8 cellular contexts compared by ENCODE assay signal in genomic region chr5:6712136-6712581, GRCh38. TPM values are rescaled to one million over a fixed set of nuclear protein-coding genes. Genes with fewer than 3 reads are reported as not detected.
DNase-seq lines count a peak whose midpoint lies in the region; ATAC-seq and TF ChIP-seq lines count a peak whose summit lies in the region.

No MANE protein-coding gene starts in this region.

- H3K27me3 ChIP-seq in right lobe of liver = no peaks in the 10 kb centered on the region

- H3K27me3 Mint-ChIP-seq in dendritic cell treated with granulocyte-macrophage colony-stimulating factor and Interleukin-4, amounts not matched to agents 40 ng/mL and 50 ng/mL, for 4 days = peaks cover 8% of the 10 kb centered on the region

- peaks cover 0 to 32% (median 11%) of the 10 kb centered on the region in 4 donors for H3K4me1 ChIP-seq in right lobe of liver

- peaks cover 41% of the 10 kb centered on the region for H3K4me1 Mint-ChIP-seq in dendritic cell treated with granulocyte-macrophage colony-stimulating factor and Interleukin-4, amounts not matched to agents 40 ng/mL and 50 ng/mL, for 4 days (ENCODE audit: low read depth)
- peaks cover 42% of the 10 kb centered on the region for H3K4me1 Mint-ChIP-seq in stimulated activated effector memory CD8-positive, alpha-beta T cell treated with anti-CD3 and anti-CD28 coated beads, Interleukin-12 subunit alpha, Interleukin-12 subunit beta, amount 100 ng/mL, for 72 hours

- H3K4me3 Mint-ChIP-seq in dendritic cell treated with granulocyte-macrophage colony-stimulating factor and Interleukin-4, amounts not matched to agents 40 ng/mL and 50 ng/mL, for 4 days = peak overlapping the region; percentile 84
- H3K4me3 Mint-ChIP-seq in stimulated activated effector memory CD8-positive, alpha-beta T cell treated with anti-CD3 and anti-CD28 coated beads, Interleukin-12 subunit alpha, Interleukin-12 subunit beta, amount 100 ng/mL, for 72 hours = peak overlapping the region; percentile 80

- peak overlapping the region; percentile 52 to 73 (median 57) for H3K4me3 ChIP-seq in right lobe of liver

- DNase-seq in GDM1 (lab: John Stamatoyannopoulos, UW) (peak; percentile 29), NCI-H2227 (lab: John Stamatoyannopoulos, UW; ENCODE audit: unreplicated experiment) (peak; percentile 73), right lobe of liver (peak; percentile 55 to 75 (median 61))
- DNase-seq in activated CD4-positive, alpha-beta T cell treated with anti-CD3 and anti-CD28 coated beads for 48 hours = peak; percentile 59
- peak; percentile 42 to 78 for DNase-seq in stimulated activated effector memory CD8-positive, alpha-beta T cell treated with anti-CD3 and anti-CD28 coated beads, Interleukin-12 subunit alpha, Interleukin-12 subunit beta, amount 100 ng/mL, for 72 hours (ENCODE audit: low spot score in 2 of 2)

- H3K9me3 Mint-ChIP-seq in dendritic cell treated with granulocyte-macrophage colony-stimulating factor and Interleukin-4, amounts not matched to agents 40 ng/mL and 50 ng/mL, for 4 days = peaks cover 3% of the 10 kb centered on the region
- H3K9me3 Mint-ChIP-seq in stimulated activated effector memory CD8-positive, alpha-beta T cell treated with anti-CD3 and anti-CD28 coated beads, Interleukin-12 subunit alpha, Interleukin-12 subunit beta, amount 100 ng/mL, for 72 hours = no peaks in the 10 kb centered on the region

- peak; percentile 18 for ATAC-seq in HG02642 (IDR thresholded peaks at IDR 0.05; ENCODE audit: poor library complexity, unreplicated experiment)
- peak; percentile 21 to 53 (median 36) for ATAC-seq in right lobe of liver
- peak; percentile 42 for ATAC-seq in stimulated activated effector memory CD8-positive, alpha-beta T cell treated with anti-CD3 and anti-CD28 coated beads, Interleukin-12 subunit alpha, Interleukin-12 subunit beta, amount 100 ng/mL, for 72 hours
- no peak for ATAC-seq in HG02623 (IDR thresholded peaks at IDR 0.05; ENCODE audit: unreplicated experiment)

- H3K27ac ChIP-seq in right lobe of liver = peak overlapping the region; percentile 79 to 98 (median 92)

- H3K36me3 ChIP-seq in right lobe of liver = no peaks in the 10 kb centered on the region

- peak overlapping the region; percentile 93 for H3K27ac Mint-ChIP-seq in dendritic cell treated with granulocyte-macrophage colony-stimulating factor and Interleukin-4, amounts not matched to agents 40 ng/mL and 50 ng/mL, for 4 days
- peak overlapping the region; percentile 94 for H3K27ac Mint-ChIP-seq in stimulated activated effector memory CD8-positive, alpha-beta T cell treated with anti-CD3 and anti-CD28 coated beads, Interleukin-12 subunit alpha, Interleukin-12 subunit beta, amount 100 ng/mL, for 72 hours

- H3K36me3 Mint-ChIP-seq in dendritic cell treated with granulocyte-macrophage colony-stimulating factor and Interleukin-4, amounts not matched to agents 40 ng/mL and 50 ng/mL, for 4 days (ENCODE audit: low read depth) = peaks cover 11% of the 10 kb centered on the region
- peaks cover 37% of the 10 kb centered on the region for H3K36me3 Mint-ChIP-seq in stimulated activated effector memory CD8-positive, alpha-beta T cell treated with anti-CD3 and anti-CD28 coated beads, Interleukin-12 subunit alpha, Interleukin-12 subunit beta, amount 100 ng/mL, for 72 hours

- no peaks in the 10 kb centered on the region for H3K9me3 ChIP-seq in right lobe of liver

- 0% methylated on average over 13 of the region's 37 CpGs for WGBS in right lobe of liver (ENCODE audit: insufficient coverage, low coverage, low lambda C conversion rate, missing lambda C conversion rate)

- TF ChIP-seq CTCF in right lobe of liver (IDR thresholded peaks at IDR 0.05) = peak in 3 of 4 donors; percentile 3 to 23 (median 18)

- intact Hi-C loops in dendritic cell treated with granulocyte-macrophage colony-stimulating factor and Interleukin-4, amounts not matched to agents 40 ng/mL and 50 ng/mL, for 4 days (cut with micrococcal nuclease) = loop anchor here (1.0 to 5.0 kb wide), 3 partner anchors 35 to 1290 kb away; partner anchors contain the start of genes ICE1, NSUN2 and SRD5A1
- intact Hi-C loops in right lobe of liver (cut with DNase I) = no loop called here

- peak; percentile 5 for TF ChIP-seq POLR2A in right lobe of liver (IDR thresholded peaks at IDR 0.05)

RNA-seq across cellular contexts. Expression of gene TENT4A, which starts 1.1 kb away (rescaled TPM):
- 10 to 100 TPM in 4 of 6 experiments, 1 to 10 TPM in 2; 8.5 to 23.1 (median 13.2) TPM for total RNA-seq in right lobe of liver
